ENCODE assay signal across 9 cellular contexts in genomic region chr15:98547741-98548166, GRCh38.
DNase-seq lines count a peak whose midpoint lies in the region; ATAC-seq and TF ChIP-seq lines count a peak whose summit lies in the region.
"Had no signal": no experiment of that assay in that cellular context is flagged by ENCODE, and none has a peak within 500 bp of the region (broad histone marks: within the 10 kb centered on the region; RNA-seq: fewer than 3 reads in every experiment).

No MANE protein-coding gene starts in this region.

- H3K36me3 ChIP-seq in ascending aorta (no peaks in the 10 kb centered on the region), iPS-18a (ENCODE audit: control insufficient read depth, low read depth, low read length) (no peaks in the 10 kb centered on the region), skeletal muscle tissue (ENCODE audit: control insufficient read depth in 3 of 3, insufficient read depth in 3 of 3, low read length in 3 of 3) (no peaks in the 10 kb centered on the region)

- ATAC-seq in GM18519 (IDR thresholded peaks at IDR 0.05; ENCODE audit: low FRiP score, unreplicated experiment) (no peak), GM19035 (IDR thresholded peaks at IDR 0.05; ENCODE audit: unreplicated experiment) (no peak)

- peaks cover 2% of the 10 kb centered on the region for H3K27me3 ChIP-seq in HL-60 (ENCODE audit: insufficient read depth, poor library complexity, severe bottlenecking)
- no peaks in the 10 kb centered on the region for H3K27me3 ChIP-seq in ascending aorta
- peaks cover 33% of the 10 kb centered on the region for H3K27me3 ChIP-seq in iPS-18a (ENCODE audit: control insufficient read depth, insufficient read depth, low read length)
- peaks cover 0 to 15% (median 15%) of the 10 kb centered on the region in 3 donors for H3K27me3 ChIP-seq in skeletal muscle tissue (ENCODE audit: control insufficient read depth in 3 of 3, insufficient read depth in 3 of 3, low read length in 3 of 3)

- H3K9me3 ChIP-seq in ascending aorta (no peaks in the 10 kb centered on the region), iPS-18a (ENCODE audit: control insufficient read depth, low read depth, low read length) (no peaks in the 10 kb centered on the region), skeletal muscle tissue (ENCODE audit: control insufficient read depth in 3 of 3, low read length in 3 of 3) (no peaks in the 10 kb centered on the region)

- peak overlapping the region; percentile 34 for H3K4me3 ChIP-seq in HL-60 (replicated peaks; ENCODE audit: insufficient read depth, low read length)
- H3K4me3 ChIP-seq in ascending aorta: peak overlapping the region; percentile 57 to 72
- peak overlapping the region; percentile 65 for H3K4me3 ChIP-seq in iPS-18a (ENCODE audit: low read length)
- H3K4me3 ChIP-seq in skeletal muscle tissue (ENCODE audit: low read length in 3 of 3): peak overlapping the region; percentile 56 to 76 (median 66)

- H3K4me1 ChIP-seq in ascending aorta: peaks cover 0 to 4% of the 10 kb centered on the region in 2 donors
- peaks cover 11% of the 10 kb centered on the region for H3K4me1 ChIP-seq in iPS-18a (ENCODE audit: control insufficient read depth, low read depth, low read length)
- H3K4me1 ChIP-seq in skeletal muscle tissue (ENCODE audit: control insufficient read depth in 3 of 3, insufficient read depth in 3 of 3, low read length in 3 of 3): peaks cover 7 to 13% (median 9%) of the 10 kb centered on the region in 3 donors

- H3K27ac ChIP-seq in HL-60 (replicated peaks) (no peak overlapping the region), ascending aorta (peak overlapping the region; percentile 67 to 86), iPS-18a (ENCODE audit: low read length) (no peak overlapping the region), skeletal muscle tissue (ENCODE audit: low read depth, low read length) (no peak overlapping the region)
- H3K27ac ChIP-seq: KMS-11 had no signal

- intact Hi-C loops in ascending aorta (cut with DNase I): loop anchor here (1.0 to 5.0 kb wide), 3 partner anchors 23 to 100 kb away; no protein-coding TSS in a partner anchor

- DNase-seq in HL-60 (ENCODE audit: low read depth in 1 of 2, low spot score in 1 of 2) (peak in 1 of 2 experiments; percentile 2), ascending aorta (ENCODE audit: low spot score in 2 of 2) (no peak), NCI-H128 (lab: John Stamatoyannopoulos, UW; ENCODE audit: unreplicated experiment) (no peak), NCI-H748 treated with DMSO at 0.1 percent for 48 hours (lab: John Stamatoyannopoulos, UW) (no peak)

- TF ChIP-seq CTCF in HL-60 (IDR thresholded peaks at IDR 0.05; ENCODE audit: insufficient read depth, low read length) (no peak), ascending aorta (IDR thresholded peaks at IDR 0.05) (no peak)

- H3K9ac ChIP-seq in iPS-18a (ENCODE audit: low read length): no peak overlapping the region
- peak overlapping the region in 1 of 3 donors; percentile 78 for H3K9ac ChIP-seq in skeletal muscle tissue (ENCODE audit: low read depth in 1 of 3, low read length in 3 of 3)
- H3K9ac ChIP-seq: KMS-11 had no signal

Comparison
In these comparisons a context has a peak if more than half of its experiments do, and no peak if none do; other contexts are left out.
1. H3K27ac ChIP-seq: peak in ascending aorta (2 of 2); none in HL-60 (single experiment), iPS-18a (single experiment) and skeletal muscle tissue (single experiment).
2. Peak in every context shown above with its lines, with median percentiles within 50 percentile points of each other: H3K4me3 ChIP-seq.